In the genomic region with DNA sequence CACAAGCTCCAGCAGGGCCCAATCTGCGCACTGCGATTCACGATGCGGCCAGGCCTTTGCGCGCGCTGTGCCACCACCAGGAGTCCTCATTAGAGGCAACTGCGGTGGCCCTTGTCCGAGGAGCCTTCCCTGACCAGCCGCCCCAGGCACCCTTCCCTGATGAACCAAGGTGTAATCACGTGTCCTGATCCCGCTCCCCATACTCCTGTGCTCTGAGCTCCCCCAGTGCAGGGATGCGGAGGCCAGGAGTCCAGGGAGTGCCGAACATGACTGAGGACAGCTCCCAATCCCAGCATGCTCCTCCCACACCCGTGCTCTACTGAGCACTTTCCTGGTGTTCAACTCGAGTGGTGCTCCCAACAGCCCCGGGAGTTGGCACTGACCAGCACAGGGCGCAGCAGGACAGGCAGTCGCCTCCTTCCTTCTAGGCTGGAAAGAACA, we compare ENCODE assay signal across 17 cellular contexts.
"Had no signal": no experiment of that assay in that cellular context is flagged by ENCODE, and none has a peak within 500 bp of the region (broad histone marks: within the 10 kb centered on the region; RNA-seq: fewer than 3 reads in every experiment).

No MANE protein-coding gene starts in this region.

- DNase-seq: activated CD4-positive, alpha-beta T cell treated with anti-CD3 and anti-CD28 coated beads for 4 hours; activated CD4-positive, alpha-beta T cell treated with anti-CD3 and anti-CD28 coated beads, Interleukin-2, amount 50 U/mL, for 48 hours; activated CD4-positive, CD25-positive, alpha-beta regulatory T cell; activated CD8-positive, alpha-beta memory T cell treated with anti-CD3 and anti-CD28 coated beads, Interleukin-2, amount 50 U/mL, for 48 hours; activated naive CD4-positive, alpha-beta T cell treated with Interleukin-2 at 50 U/mL for 16 hours; activated T-cell treated with anti-CD3 and anti-CD28 coated beads, Interleukin-2, amount 50 U/mL, for 4 hours; amniotic stem cell; mesendoderm; naive B cell; stimulated activated CD4-positive, alpha-beta T cell treated with anti-CD3 and anti-CD28 coated beads, Interleukin-12 subunit alpha, Interleukin-12 subunit beta, amount 100 ng/mL, for 4 hours; stimulated activated CD4-positive, alpha-beta T cell treated with anti-CD3 and anti-CD28 coated beads, Interleukin-4, amount 100 ng/mL, for 4 hours; stimulated activated naive CD8-positive, alpha-beta T cell treated with anti-CD3 and anti-CD28 coated beads, Interleukin-15, Interleukin-2, amounts not matched to agents 100 U/mL and 50 U/mL, for 24 hours; T1000 had no signal

- H3K4me1 ChIP-seq: prostate gland had no signal

- H3K27ac ChIP-seq: prostate gland had no signal

- H3K4me3 ChIP-seq: mucosa of descending colon, prostate gland had no signal

- FAIRE-seq: bronchial epithelial cell, endometrium had no signal

- H3K36me3 ChIP-seq: prostate gland had no signal

- ATAC-seq: activated T-cell treated with anti-CD3 and anti-CD28 coated beads, Interleukin-2, amount 50 U/mL, for 4 hours; mucosa of descending colon; stimulated activated naive CD8-positive, alpha-beta T cell treated with anti-CD3 and anti-CD28 coated beads, Interleukin-15, Interleukin-2, amounts not matched to agents 100 U/mL and 50 U/mL, for 24 hours had no signal

- H3K9me3 ChIP-seq: mucosa of descending colon, prostate gland had no signal
